ENCODE assay signal across 1 cellular context in the genomic region with DNA sequence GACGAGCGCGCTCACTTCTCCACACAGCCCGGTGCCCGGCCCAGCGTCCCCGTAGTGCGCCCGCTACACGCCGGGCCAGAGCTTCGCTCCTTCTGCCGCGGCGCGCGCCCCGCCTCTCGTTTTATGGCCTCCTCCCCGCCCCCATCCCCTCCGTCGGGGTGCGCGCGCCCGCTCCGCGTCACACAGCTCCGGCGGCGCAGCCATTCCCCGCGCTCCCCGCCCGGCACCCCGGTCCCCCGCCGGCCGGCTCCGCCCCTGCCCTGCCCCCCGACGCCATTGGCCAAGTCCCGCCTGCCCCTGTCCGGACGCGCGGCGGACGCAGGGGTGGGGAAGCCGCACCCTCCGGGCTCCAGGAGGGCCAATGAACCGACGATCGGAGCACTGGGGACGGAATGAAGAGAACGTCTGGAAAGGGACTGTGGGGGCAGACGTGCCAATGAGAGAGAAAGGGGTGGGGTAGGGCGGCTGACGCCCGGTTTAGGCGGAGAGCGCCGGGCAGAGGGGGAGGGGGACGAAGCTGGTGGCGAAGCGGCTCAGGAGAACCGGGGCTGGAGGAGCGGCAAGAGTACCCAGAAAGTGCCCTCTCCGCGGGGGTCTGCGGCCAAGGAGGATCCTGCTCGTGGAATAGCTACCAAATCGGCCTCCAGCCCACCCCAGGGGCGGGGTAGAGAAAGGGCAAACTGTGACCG.
A peak's percentile ranks its signal among the peaks of the same experiment; 100 is the strongest.
TF ChIP-seq lines count a peak whose summit lies in the region.

A gene with protein sequence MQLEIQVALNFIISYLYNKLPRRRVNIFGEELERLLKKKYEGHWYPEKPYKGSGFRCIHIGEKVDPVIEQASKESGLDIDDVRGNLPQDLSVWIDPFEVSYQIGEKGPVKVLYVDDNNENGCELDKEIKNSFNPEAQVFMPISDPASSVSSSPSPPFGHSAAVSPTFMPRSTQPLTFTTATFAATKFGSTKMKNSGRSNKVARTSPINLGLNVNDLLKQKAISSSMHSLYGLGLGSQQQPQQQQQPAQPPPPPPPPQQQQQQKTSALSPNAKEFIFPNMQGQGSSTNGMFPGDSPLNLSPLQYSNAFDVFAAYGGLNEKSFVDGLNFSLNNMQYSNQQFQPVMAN (minus strand): TSS at position 94 of the 689 bp plus-strand sequence. CDS start 2,337 bp downstream, outside the sequence.

TF ChIP-seq in HepG2, 621 proteins besides CTCF, POLR2A, EP300 and RAD21 (continued from another document and continues in another):
- TF ChIP-seq, protein P1, sequence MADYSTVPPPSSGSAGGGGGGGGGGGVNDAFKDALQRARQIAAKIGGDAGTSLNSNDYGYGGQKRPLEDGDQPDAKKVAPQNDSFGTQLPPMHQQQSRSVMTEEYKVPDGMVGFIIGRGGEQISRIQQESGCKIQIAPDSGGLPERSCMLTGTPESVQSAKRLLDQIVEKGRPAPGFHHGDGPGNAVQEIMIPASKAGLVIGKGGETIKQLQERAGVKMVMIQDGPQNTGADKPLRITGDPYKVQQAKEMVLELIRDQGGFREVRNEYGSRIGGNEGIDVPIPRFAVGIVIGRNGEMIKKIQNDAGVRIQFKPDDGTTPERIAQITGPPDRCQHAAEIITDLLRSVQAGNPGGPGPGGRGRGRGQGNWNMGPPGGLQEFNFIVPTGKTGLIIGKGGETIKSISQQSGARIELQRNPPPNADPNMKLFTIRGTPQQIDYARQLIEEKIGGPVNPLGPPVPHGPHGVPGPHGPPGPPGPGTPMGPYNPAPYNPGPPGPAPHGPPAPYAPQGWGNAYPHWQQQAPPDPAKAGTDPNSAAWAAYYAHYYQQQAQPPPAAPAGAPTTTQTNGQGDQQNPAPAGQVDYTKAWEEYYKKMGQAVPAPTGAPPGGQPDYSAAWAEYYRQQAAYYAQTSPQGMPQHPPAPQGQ (CRISPR knock-in tag; IDR thresholded peaks at IDR 0.05; ENCODE audit: borderline replicate concordance), result no peak
- TF ChIP-seq ZBTB4 (CRISPR knock-in tag; IDR thresholded peaks at IDR 0.05; ENCODE audit: borderline replicate concordance) (no peak), ZKSCAN1 (IDR thresholded peaks at IDR 0.05; ENCODE audit: low read length) (peak; percentile 66), DNMT1 (CRISPR knock-in tag; IDR thresholded peaks at IDR 0.05) (no peak), ZNF773 (CRISPR knock-in tag; IDR thresholded peaks at IDR 0.05; ENCODE audit: borderline replicate concordance) (peak; percentile 92; the same call in 1 of the 2 replicates), ATF4 (CRISPR knock-in tag; IDR thresholded peaks at IDR 0.05) (no peak; a peak in 1 of 4 replicates), PTBP1 (IDR thresholded peaks at IDR 0.05; ENCODE audit: low read depth, low read length, poor library complexity, severe bottlenecking) (no peak), PBX3 (CRISPR knock-in tag; IDR thresholded peaks at IDR 0.05; ENCODE audit: borderline replicate concordance) (peak; percentile 54; the same call in 1 of the 2 replicates), SSRP1 (CRISPR knock-in tag; IDR thresholded peaks at IDR 0.05) (no peak), BRCA1 (CRISPR knock-in tag; IDR thresholded peaks at IDR 0.05) (peak; percentile 94), ZNF10 (CRISPR knock-in tag; IDR thresholded peaks at IDR 0.05; ENCODE audit: borderline replicate concordance, low read depth) (no peak), NR2F6 (IDR thresholded peaks at IDR 0.05) (no peak), NR2F6 (CRISPR knock-in tag; IDR thresholded peaks at IDR 0.05) (peak; percentile 71; the same call in 1 of the 2 replicates), ZNF20 (CRISPR knock-in tag; IDR thresholded peaks at IDR 0.05) (peak; percentile 57; the same call in 1 of the 2 replicates), ZNF484 (CRISPR knock-in tag; IDR thresholded peaks at IDR 0.05; ENCODE audit: borderline replicate concordance, low read depth) (0 out of 2 replicates have a peak, but pooled peaks have one; percentile 79), CAMTA2 (CRISPR knock-in tag; IDR thresholded peaks at IDR 0.05; ENCODE audit: borderline replicate concordance) (no peak; the same call in 1 of the 2 replicates), ZNF44 (CRISPR knock-in tag; IDR thresholded peaks at IDR 0.05) (no peak), FOXJ3 (CRISPR knock-in tag; IDR thresholded peaks at IDR 0.05; ENCODE audit: borderline replicate concordance) (no peak), NR3C1 (CRISPR knock-in tag; IDR thresholded peaks at IDR 0.05) (no peak), ZNF441 (CRISPR knock-in tag; IDR thresholded peaks at IDR 0.05; ENCODE audit: borderline replicate concordance) (peak; percentile 70), CEBPB (IDR thresholded peaks at IDR 0.05; ENCODE audit: borderline replicate concordance, low read depth, low read length) (no peak), ZNF614 (CRISPR knock-in tag; IDR thresholded peaks at IDR 0.05; ENCODE audit: borderline replicate concordance) (peak; percentile 66; the same call in 1 of the 2 replicates), TCF7 (IDR thresholded peaks at IDR 0.05; ENCODE audit: low read depth) (no peak), ZNF205 (CRISPR knock-in tag; IDR thresholded peaks at IDR 0.05) (peak; percentile 91), ZBTB20 (CRISPR knock-in tag; IDR thresholded peaks at IDR 0.05; ENCODE audit: borderline replicate concordance, low read depth) (peak; percentile 76), PCBP1 (IDR thresholded peaks at IDR 0.05; ENCODE audit: borderline replicate concordance, low read depth, low read length) (no peak; the same call in 1 of the 2 replicates), BRD4 (CRISPR knock-in tag; IDR thresholded peaks at IDR 0.05) (no peak), ZC3H13 (CRISPR knock-in tag; IDR thresholded peaks at IDR 0.05) (no peak; the same call in none of the 2 replicates), ATF6 (CRISPR knock-in tag; conservative IDR thresholded peaks at IDR 0.05) (peak; percentile 89; the same call in 1 of the 2 replicates), ZNF740 (CRISPR knock-in tag; IDR thresholded peaks at IDR 0.05) (no peak; the same call in 1 of the 2 replicates), XRCC5 (optimal IDR thresholded peaks at IDR 0.05; ENCODE audit: low read length) (no peak), ZNF839 (CRISPR knock-in tag; IDR thresholded peaks at IDR 0.05; ENCODE audit: borderline replicate concordance) (no peak), ZNF552 (CRISPR knock-in tag; IDR thresholded peaks at IDR 0.05; ENCODE audit: borderline replicate concordance) (no peak; the same call in 1 of the 2 replicates), ZNF12 (CRISPR knock-in tag; IDR thresholded peaks at IDR 0.05) (peak; percentile 60), ZSCAN12 (CRISPR knock-in tag; IDR thresholded peaks at IDR 0.05) (0 out of 2 replicates have a peak, but pooled peaks have one; percentile 76), ZBTB8A (CRISPR knock-in tag; IDR thresholded peaks at IDR 0.05; ENCODE audit: borderline replicate concordance, low read depth) (peak; percentile 68; the same call in 1 of the 2 replicates)
- TF ChIP-seq, protein P2, sequence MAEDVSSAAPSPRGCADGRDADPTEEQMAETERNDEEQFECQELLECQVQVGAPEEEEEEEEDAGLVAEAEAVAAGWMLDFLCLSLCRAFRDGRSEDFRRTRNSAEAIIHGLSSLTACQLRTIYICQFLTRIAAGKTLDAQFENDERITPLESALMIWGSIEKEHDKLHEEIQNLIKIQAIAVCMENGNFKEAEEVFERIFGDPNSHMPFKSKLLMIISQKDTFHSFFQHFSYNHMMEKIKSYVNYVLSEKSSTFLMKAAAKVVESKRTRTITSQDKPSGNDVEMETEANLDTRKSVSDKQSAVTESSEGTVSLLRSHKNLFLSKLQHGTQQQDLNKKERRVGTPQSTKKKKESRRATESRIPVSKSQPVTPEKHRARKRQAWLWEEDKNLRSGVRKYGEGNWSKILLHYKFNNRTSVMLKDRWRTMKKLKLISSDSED (CRISPR knock-in tag; IDR thresholded peaks at IDR 0.05), result no peak
- TF ChIP-seq, protein P3, sequence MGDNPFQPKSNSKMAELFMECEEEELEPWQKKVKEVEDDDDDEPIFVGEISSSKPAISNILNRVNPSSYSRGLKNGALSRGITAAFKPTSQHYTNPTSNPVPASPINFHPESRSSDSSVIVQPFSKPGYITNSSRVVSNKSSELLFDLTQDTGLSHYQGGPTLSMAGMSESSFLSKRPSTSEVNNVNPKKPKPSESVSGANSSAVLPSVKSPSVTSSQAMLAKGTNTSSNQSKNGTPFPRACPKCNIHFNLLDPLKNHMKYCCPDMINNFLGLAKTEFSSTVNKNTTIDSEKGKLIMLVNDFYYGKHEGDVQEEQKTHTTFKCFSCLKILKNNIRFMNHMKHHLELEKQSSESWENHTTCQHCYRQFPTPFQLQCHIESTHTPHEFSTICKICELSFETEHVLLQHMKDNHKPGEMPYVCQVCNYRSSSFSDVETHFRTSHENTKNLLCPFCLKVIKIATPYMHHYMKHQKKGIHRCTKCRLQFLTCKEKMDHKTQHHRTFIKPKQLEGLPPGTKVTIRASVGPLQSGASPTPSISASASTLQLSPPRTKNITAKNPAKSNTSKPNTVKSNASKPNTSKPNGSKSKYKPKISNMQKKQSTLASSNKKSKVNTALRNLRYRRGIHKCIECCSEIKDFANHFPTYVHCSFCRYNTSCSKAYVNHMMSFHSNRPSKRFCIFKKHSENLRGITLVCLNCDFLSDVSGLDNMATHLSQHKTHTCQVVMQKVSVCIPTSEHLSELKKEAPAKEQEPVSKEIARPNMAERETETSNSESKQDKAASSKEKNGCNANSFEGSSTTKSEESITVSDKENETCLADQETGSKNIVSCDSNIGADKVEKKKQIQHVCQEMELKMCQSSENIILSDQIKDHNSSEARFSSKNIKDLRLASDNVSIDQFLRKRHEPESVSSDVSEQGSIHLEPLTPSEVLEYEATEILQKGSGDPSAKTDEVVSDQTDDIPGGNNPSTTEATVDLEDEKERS (CRISPR knock-in tag; IDR thresholded peaks at IDR 0.05), result peak; percentile 91
- TF ChIP-seq, protein P4, sequence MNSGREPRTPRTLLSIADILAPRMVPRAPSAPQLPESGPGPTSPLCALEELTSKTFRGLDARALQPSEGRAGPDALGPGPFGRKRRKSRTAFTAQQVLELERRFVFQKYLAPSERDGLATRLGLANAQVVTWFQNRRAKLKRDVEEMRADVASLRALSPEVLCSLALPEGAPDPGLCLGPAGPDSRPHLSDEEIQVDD (CRISPR knock-in tag; IDR thresholded peaks at IDR 0.05; ENCODE audit: borderline replicate concordance), result 0 out of 2 replicates have a peak, but pooled peaks have one; percentile 18
- TF ChIP-seq, protein P5, sequence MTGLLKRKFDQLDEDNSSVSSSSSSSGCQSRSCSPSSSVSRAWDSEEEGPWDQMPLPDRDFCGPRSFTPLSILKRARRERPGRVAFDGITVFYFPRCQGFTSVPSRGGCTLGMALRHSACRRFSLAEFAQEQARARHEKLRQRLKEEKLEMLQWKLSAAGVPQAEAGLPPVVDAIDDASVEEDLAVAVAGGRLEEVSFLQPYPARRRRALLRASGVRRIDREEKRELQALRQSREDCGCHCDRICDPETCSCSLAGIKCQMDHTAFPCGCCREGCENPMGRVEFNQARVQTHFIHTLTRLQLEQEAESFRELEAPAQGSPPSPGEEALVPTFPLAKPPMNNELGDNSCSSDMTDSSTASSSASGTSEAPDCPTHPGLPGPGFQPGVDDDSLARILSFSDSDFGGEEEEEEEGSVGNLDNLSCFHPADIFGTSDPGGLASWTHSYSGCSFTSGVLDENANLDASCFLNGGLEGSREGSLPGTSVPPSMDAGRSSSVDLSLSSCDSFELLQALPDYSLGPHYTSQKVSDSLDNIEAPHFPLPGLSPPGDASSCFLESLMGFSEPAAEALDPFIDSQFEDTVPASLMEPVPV (CRISPR knock-in tag; IDR thresholded peaks at IDR 0.05), result peak; percentile 89
